In genomic region chr9:106861585-106862114, GRCh38 we compare ENCODE assay signal across 2 cellular contexts.
TF ChIP-seq lines count a peak whose summit lies in the region.

No MANE protein-coding gene starts in this region.

TF ChIP-seq in liver, 16 proteins besides CTCF, POLR2A, EP300 and RAD21:
- TF ChIP-seq ATF3 (IDR thresholded peaks at IDR 0.05) (no peak), SP1 (IDR thresholded peaks at IDR 0.05) (no peak), HNF4A (conservative IDR thresholded peaks at IDR 0.05) (no peak), RXRA (IDR thresholded peaks at IDR 0.05) (no peak), FOXA1 (IDR thresholded peaks at IDR 0.05) (no peak), MAX (IDR thresholded peaks at IDR 0.05) (no peak), NR2F2 (IDR thresholded peaks at IDR 0.05) (no peak), HNF4G (IDR thresholded peaks at IDR 0.05) (no peak)

TF ChIP-seq in HepG2, 621 proteins besides CTCF, POLR2A, EP300 and RAD21:
- TF ChIP-seq ZSCAN25 (CRISPR knock-in tag; IDR thresholded peaks at IDR 0.05), result no peak
- TF ChIP-seq SYNCRIP (IDR thresholded peaks at IDR 0.05; ENCODE audit: insufficient read depth, low read depth, low read length), result no peak
- TF ChIP-seq EHMT2 (IDR thresholded peaks at IDR 0.05; ENCODE audit: borderline replicate concordance, low read depth, low read length), result no peak
- no peak for TF ChIP-seq MXD1 (CRISPR knock-in tag; IDR thresholded peaks at IDR 0.05)
- no peak for TF ChIP-seq NR3C1 (CRISPR knock-in tag; IDR thresholded peaks at IDR 0.05)
- TF ChIP-seq ZNF232 (CRISPR knock-in tag; IDR thresholded peaks at IDR 0.05; ENCODE audit: borderline replicate concordance), result no peak
- TF ChIP-seq ZBTB21 (CRISPR knock-in tag; IDR thresholded peaks at IDR 0.05), result no peak
- no peak for TF ChIP-seq MAFK (conservative IDR thresholded peaks at IDR 0.05 in 1 of 2, IDR thresholded peaks at IDR 0.05 in 1 of 2; ENCODE audit: low read length in 2 of 2)
- TF ChIP-seq ZNF563 (CRISPR knock-in tag; IDR thresholded peaks at IDR 0.05), result no peak
- no peak for TF ChIP-seq NRL (CRISPR knock-in tag; IDR thresholded peaks at IDR 0.05; ENCODE audit: borderline replicate concordance)
- no peak for TF ChIP-seq ZNF567 (CRISPR knock-in tag; IDR thresholded peaks at IDR 0.05; ENCODE audit: borderline replicate concordance)
- TF ChIP-seq MYNN (CRISPR knock-in tag; IDR thresholded peaks at IDR 0.05; ENCODE audit: low read depth), result no peak
